Comparison of ENCODE assay signal across 1 cellular context in genomic region chr13:60163525-60164471, GRCh38.
TF ChIP-seq lines count a peak whose summit lies in the region.

A gene with protein sequence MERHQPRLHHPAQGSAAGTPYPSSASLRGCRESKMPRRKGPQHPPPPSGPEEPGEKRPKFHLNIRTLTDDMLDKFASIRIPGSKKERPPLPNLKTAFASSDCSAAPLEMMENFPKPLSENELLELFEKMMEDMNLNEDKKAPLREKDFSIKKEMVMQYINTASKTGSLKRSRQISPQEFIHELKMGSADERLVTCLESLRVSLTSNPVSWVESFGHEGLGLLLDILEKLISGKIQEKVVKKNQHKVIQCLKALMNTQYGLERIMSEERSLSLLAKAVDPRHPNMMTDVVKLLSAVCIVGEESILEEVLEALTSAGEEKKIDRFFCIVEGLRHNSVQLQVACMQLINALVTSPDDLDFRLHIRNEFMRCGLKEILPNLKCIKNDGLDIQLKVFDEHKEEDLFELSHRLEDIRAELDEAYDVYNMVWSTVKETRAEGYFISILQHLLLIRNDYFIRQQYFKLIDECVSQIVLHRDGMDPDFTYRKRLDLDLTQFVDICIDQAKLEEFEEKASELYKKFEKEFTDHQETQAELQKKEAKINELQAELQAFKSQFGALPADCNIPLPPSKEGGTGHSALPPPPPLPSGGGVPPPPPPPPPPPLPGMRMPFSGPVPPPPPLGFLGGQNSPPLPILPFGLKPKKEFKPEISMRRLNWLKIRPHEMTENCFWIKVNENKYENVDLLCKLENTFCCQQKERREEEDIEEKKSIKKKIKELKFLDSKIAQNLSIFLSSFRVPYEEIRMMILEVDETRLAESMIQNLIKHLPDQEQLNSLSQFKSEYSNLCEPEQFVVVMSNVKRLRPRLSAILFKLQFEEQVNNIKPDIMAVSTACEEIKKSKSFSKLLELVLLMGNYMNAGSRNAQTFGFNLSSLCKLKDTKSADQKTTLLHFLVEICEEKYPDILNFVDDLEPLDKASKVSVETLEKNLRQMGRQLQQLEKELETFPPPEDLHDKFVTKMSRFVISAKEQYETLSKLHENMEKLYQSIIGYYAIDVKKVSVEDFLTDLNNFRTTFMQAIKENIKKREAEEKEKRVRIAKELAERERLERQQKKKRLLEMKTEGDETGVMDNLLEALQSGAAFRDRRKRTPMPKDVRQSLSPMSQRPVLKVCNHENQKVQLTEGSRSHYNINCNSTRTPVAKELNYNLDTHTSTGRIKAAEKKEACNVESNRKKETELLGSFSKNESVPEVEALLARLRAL (minus strand): TSS chr13:60163928. CDS start chr13:60163766, 162 bp downstream.

TF ChIP-seq in HepG2, 621 proteins besides CTCF, POLR2A, EP300 and RAD21 (continued from another document and continues in another):
- TF ChIP-seq NR2F6 (IDR thresholded peaks at IDR 0.05): no peak
- no peak for TF ChIP-seq NR2F6 (CRISPR knock-in tag; IDR thresholded peaks at IDR 0.05)
- TF ChIP-seq MAFK (conservative IDR thresholded peaks at IDR 0.05 in 1 of 2, IDR thresholded peaks at IDR 0.05 in 1 of 2; ENCODE audit: low read length in 2 of 2): no peak
- TF ChIP-seq SCMH1 (CRISPR knock-in tag; IDR thresholded peaks at IDR 0.05; ENCODE audit: borderline replicate concordance): no peak
- TF ChIP-seq ZBTB4 (CRISPR knock-in tag; IDR thresholded peaks at IDR 0.05; ENCODE audit: borderline replicate concordance): no peak
- TF ChIP-seq HNRNPK (IDR thresholded peaks at IDR 0.05; ENCODE audit: low read depth, low read length, poor library complexity, severe bottlenecking): no peak
- TF ChIP-seq ZNF75D (CRISPR knock-in tag; IDR thresholded peaks at IDR 0.05; ENCODE audit: borderline replicate concordance): no peak
- no peak for TF ChIP-seq ZNF484 (CRISPR knock-in tag; IDR thresholded peaks at IDR 0.05; ENCODE audit: borderline replicate concordance, low read depth)
- no peak for TF ChIP-seq ZNF232 (CRISPR knock-in tag; IDR thresholded peaks at IDR 0.05; ENCODE audit: borderline replicate concordance)
- TF ChIP-seq JARID2 (CRISPR knock-in tag; IDR thresholded peaks at IDR 0.05; ENCODE audit: insufficient replicate concordance): no peak
- TF ChIP-seq ZNF660 (CRISPR knock-in tag; IDR thresholded peaks at IDR 0.05; ENCODE audit: borderline replicate concordance, low read depth): no peak
- peak; percentile 59; the same call in 1 of the 2 replicates for TF ChIP-seq ETV5 (CRISPR knock-in tag; IDR thresholded peaks at IDR 0.05; ENCODE audit: borderline replicate concordance)
- no peak for TF ChIP-seq ZNF24 (IDR thresholded peaks at IDR 0.05)
- no peak for TF ChIP-seq ZNF263 (CRISPR knock-in tag; IDR thresholded peaks at IDR 0.05)
- TF ChIP-seq U2AF2 (IDR thresholded peaks at IDR 0.05; ENCODE audit: low read depth, low read length): no peak
- TF ChIP-seq ATF7 (IDR thresholded peaks at IDR 0.05): no peak
- no peak for TF ChIP-seq ATF7 (CRISPR knock-in tag; IDR thresholded peaks at IDR 0.05)
- no peak for TF ChIP-seq FOXK2 (IDR thresholded peaks at IDR 0.05)
- TF ChIP-seq SMARCC2 (IDR thresholded peaks at IDR 0.05): no peak
- no peak; the same call in 1 of the 2 replicates for TF ChIP-seq IRF2 (CRISPR knock-in tag; IDR thresholded peaks at IDR 0.05)
- no peak for TF ChIP-seq CHD4 (IDR thresholded peaks at IDR 0.05; ENCODE audit: borderline replicate concordance, low read length)
- no peak for TF ChIP-seq ARHGAP35 (CRISPR knock-in tag; IDR thresholded peaks at IDR 0.05; ENCODE audit: borderline replicate concordance)
- TF ChIP-seq NCOA1 (CRISPR knock-in tag; IDR thresholded peaks at IDR 0.05): no peak
- TF ChIP-seq, protein P1, sequence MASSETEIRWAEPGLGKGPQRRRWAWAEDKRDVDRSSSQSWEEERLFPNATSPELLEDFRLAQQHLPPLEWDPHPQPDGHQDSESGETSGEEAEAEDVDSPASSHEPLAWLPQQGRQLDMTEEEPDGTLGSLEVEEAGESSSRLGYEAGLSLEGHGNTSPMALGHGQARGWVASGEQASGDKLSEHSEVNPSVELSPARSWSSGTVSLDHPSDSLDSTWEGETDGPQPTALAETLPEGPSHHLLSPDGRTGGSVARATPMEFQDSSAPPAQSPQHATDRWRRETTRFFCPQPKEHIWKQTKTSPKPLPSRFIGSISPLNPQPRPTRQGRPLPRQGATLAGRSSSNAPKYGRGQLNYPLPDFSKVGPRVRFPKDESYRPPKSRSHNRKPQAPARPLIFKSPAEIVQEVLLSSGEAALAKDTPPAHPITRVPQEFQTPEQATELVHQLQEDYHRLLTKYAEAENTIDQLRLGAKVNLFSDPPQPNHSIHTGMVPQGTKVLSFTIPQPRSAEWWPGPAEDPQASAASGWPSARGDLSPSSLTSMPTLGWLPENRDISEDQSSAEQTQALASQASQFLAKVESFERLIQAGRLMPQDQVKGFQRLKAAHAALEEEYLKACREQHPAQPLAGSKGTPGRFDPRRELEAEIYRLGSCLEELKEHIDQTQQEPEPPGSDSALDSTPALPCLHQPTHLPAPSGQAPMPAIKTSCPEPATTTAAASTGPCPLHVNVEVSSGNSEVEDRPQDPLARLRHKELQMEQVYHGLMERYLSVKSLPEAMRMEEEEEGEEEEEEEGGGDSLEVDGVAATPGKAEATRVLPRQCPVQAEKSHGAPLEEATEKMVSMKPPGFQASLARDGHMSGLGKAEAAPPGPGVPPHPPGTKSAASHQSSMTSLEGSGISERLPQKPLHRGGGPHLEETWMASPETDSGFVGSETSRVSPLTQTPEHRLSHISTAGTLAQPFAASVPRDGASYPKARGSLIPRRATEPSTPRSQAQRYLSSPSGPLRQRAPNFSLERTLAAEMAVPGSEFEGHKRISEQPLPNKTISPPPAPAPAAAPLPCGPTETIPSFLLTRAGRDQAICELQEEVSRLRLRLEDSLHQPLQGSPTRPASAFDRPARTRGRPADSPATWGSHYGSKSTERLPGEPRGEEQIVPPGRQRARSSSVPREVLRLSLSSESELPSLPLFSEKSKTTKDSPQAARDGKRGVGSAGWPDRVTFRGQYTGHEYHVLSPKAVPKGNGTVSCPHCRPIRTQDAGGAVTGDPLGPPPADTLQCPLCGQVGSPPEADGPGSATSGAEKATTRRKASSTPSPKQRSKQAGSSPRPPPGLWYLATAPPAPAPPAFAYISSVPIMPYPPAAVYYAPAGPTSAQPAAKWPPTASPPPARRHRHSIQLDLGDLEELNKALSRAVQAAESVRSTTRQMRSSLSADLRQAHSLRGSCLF (CRISPR knock-in tag; IDR thresholded peaks at IDR 0.05; ENCODE audit: borderline replicate concordance): no peak
- no peak for TF ChIP-seq ZNF557 (CRISPR knock-in tag; IDR thresholded peaks at IDR 0.05)
- TF ChIP-seq HNRNPL (IDR thresholded peaks at IDR 0.05; ENCODE audit: low read depth, low read length): 0 out of 2 replicates have a peak, but pooled peaks have one; percentile 62
- peak; percentile 99 for TF ChIP-seq GABPB1 (CRISPR knock-in tag; IDR thresholded peaks at IDR 0.05)
- peak; percentile 7; the same call in 1 of the 2 replicates for TF ChIP-seq ZFYVE20 (CRISPR knock-in tag; IDR thresholded peaks at IDR 0.05; ENCODE audit: borderline replicate concordance, low read depth)
- peak; percentile 93 for TF ChIP-seq GABPA (IDR thresholded peaks at IDR 0.05; ENCODE audit: low read depth, low read length)
- peak; percentile 97 for TF ChIP-seq GABPA (CRISPR knock-in tag; IDR thresholded peaks at IDR 0.05; ENCODE audit: low read depth)
- TF ChIP-seq AKAP8 (CRISPR knock-in tag; IDR thresholded peaks at IDR 0.05): no peak
- TF ChIP-seq EED (CRISPR knock-in tag; IDR thresholded peaks at IDR 0.05): no peak
- peak; percentile 77; the same call in 1 of the 2 replicates for TF ChIP-seq ZNF776 (CRISPR knock-in tag; IDR thresholded peaks at IDR 0.05)
- TF ChIP-seq, protein P2, sequence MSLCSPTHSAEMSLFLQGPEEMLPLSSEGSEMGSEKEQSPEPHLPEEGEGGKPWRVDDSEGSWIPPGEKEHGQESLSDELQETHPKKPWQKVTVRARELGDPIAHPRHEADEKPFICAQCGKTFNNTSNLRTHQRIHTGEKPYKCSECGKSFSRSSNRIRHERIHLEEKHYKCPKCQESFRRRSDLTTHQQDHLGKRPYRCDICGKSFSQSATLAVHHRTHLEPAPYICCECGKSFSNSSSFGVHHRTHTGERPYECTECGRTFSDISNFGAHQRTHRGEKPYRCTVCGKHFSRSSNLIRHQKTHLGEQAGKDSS (CRISPR knock-in tag; IDR thresholded peaks at IDR 0.05; ENCODE audit: borderline replicate concordance, low read depth): peak; percentile 32; the same call in 1 of the 2 replicates
- 0 out of 2 replicates have a peak, but pooled peaks have one; percentile 16 for TF ChIP-seq ZNF747 (CRISPR knock-in tag; IDR thresholded peaks at IDR 0.05; ENCODE audit: borderline replicate concordance)
- TF ChIP-seq ATRX (CRISPR knock-in tag; IDR thresholded peaks at IDR 0.05; ENCODE audit: borderline replicate concordance): no peak
- no peak for TF ChIP-seq ZFP62 (CRISPR knock-in tag; IDR thresholded peaks at IDR 0.05)
- peak; percentile 96 for TF ChIP-seq CREB1 (IDR thresholded peaks at IDR 0.05)
- TF ChIP-seq CREB1 (CRISPR knock-in tag; IDR thresholded peaks at IDR 0.05): peak; percentile 96
- TF ChIP-seq ZBTB3 (CRISPR knock-in tag; IDR thresholded peaks at IDR 0.05; ENCODE audit: borderline replicate concordance, low read depth): peak; percentile 68; the same call in 1 of the 2 replicates
- TF ChIP-seq, protein P3, sequence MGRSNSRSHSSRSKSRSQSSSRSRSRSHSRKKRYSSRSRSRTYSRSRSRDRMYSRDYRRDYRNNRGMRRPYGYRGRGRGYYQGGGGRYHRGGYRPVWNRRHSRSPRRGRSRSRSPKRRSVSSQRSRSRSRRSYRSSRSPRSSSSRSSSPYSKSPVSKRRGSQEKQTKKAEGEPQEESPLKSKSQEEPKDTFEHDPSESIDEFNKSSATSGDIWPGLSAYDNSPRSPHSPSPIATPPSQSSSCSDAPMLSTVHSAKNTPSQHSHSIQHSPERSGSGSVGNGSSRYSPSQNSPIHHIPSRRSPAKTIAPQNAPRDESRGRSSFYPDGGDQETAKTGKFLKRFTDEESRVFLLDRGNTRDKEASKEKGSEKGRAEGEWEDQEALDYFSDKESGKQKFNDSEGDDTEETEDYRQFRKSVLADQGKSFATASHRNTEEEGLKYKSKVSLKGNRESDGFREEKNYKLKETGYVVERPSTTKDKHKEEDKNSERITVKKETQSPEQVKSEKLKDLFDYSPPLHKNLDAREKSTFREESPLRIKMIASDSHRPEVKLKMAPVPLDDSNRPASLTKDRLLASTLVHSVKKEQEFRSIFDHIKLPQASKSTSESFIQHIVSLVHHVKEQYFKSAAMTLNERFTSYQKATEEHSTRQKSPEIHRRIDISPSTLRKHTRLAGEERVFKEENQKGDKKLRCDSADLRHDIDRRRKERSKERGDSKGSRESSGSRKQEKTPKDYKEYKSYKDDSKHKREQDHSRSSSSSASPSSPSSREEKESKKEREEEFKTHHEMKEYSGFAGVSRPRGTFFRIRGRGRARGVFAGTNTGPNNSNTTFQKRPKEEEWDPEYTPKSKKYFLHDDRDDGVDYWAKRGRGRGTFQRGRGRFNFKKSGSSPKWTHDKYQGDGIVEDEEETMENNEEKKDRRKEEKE (IDR thresholded peaks at IDR 0.05): no peak
- TF ChIP-seq ZNF790 (CRISPR knock-in tag; IDR thresholded peaks at IDR 0.05; ENCODE audit: borderline replicate concordance): no peak
- TF ChIP-seq ZBTB46 (CRISPR knock-in tag; IDR thresholded peaks at IDR 0.05; ENCODE audit: borderline replicate concordance): peak; percentile 56; the same call in 1 of the 2 replicates
- TF ChIP-seq STAG1 (CRISPR knock-in tag; IDR thresholded peaks at IDR 0.05): no peak
- no peak for TF ChIP-seq PAX8 (CRISPR knock-in tag; IDR thresholded peaks at IDR 0.05; ENCODE audit: borderline replicate concordance)
- 0 out of 2 replicates have a peak, but pooled peaks have one; percentile 24 for TF ChIP-seq TRAFD1 (CRISPR knock-in tag; IDR thresholded peaks at IDR 0.05; ENCODE audit: borderline replicate concordance)
